ENCODE assay signal across 8 cellular contexts in genomic region chr17:27455914-27456680, GRCh38. TPM values are rescaled to one million over a fixed set of nuclear protein-coding genes. Genes with fewer than 3 reads are reported as not detected.
DNase-seq lines count a peak whose midpoint lies in the region; ATAC-seq and TF ChIP-seq lines count a peak whose summit lies in the region.

TSS of gene KSR1 (plus strand) at chr17:27456448. CDS start at chr17:27456644, 196 bp downstream.

- DNase-seq in GM06990 (ENCODE audit: extremely low read depth, insufficient read length) (peak; percentile 90), HCT116 (ENCODE audit: low read depth, low spot score) (peak; percentile 22), NCI-H1092 (lab: John Stamatoyannopoulos, UW) (peak; percentile 66), T-helper 17 cell (peak; percentile 71 to 85 (median 80)), amygdala (lab: John Stamatoyannopoulos, UW) (peak in 53 of 56 donors; percentile 43 to 83 (median 71)), right cardiac atrium (peak; percentile 82 to 93 (median 90)), putamen (ENCODE audit: low spot score) (peak; percentile 80), uterus (peak; percentile 76 to 80)

- H4K20me1 ChIP-seq in HCT116 (ENCODE audit: insufficient read depth): no peaks in the 10 kb centered on the region

- TF ChIP-seq RAD21 in HCT116 (IDR thresholded peaks at IDR 0.05; ENCODE audit: low read depth): peak; percentile 24; the same call in 1 of the 2 replicates

- H3K9me3 ChIP-seq in HCT116 (ENCODE audit: control insufficient read depth in 1 of 2, insufficient read depth in 1 of 2, low read depth in 1 of 2, low read length in 2 of 2) (no peaks in the 10 kb centered on the region), T-helper 17 cell (ENCODE audit: control insufficient read depth, low read length, poor library complexity, severe bottlenecking) (no peaks in the 10 kb centered on the region), right cardiac atrium (ENCODE audit: control insufficient read depth, low read length) (no peaks in the 10 kb centered on the region), uterus (no peaks in the 10 kb centered on the region)

- peak within 1 kb of the TSS; percentile 82 for H3K4me2 ChIP-seq in HCT116 (ENCODE audit: low read length)

- WGBS in right cardiac atrium: under 1% methylated on average over 86 of the region's 88 CpGs

- peaks cover 24% of the 10 kb centered on the region for H3K4me1 Mint-ChIP-seq in T-helper 17 cell

- H3K79me2 ChIP-seq in HCT116 (ENCODE audit: insufficient read depth, low read length): peaks cover 6% of the 10 kb centered on the region; the same call in 1 of the 2 replicates

- TF ChIP-seq POLR2A in HCT116 (IDR thresholded peaks at IDR 0.05; ENCODE audit: borderline replicate concordance, extremely low read depth, insufficient read depth, insufficient read length) (peak; percentile 58), uterus (IDR thresholded peaks at IDR 0.05) (peak; percentile 79 to 89)

- POLR2A ChIA-PET in HCT116 (lab: Charles Lee): interaction anchor here (1.2 to 1.5 kb wide), 3 partner anchors 9 to 161 kb away, joined by 3 to 4 read pairs (median 4); no protein-coding TSS in a partner anchor

- H3K36me3 ChIP-seq in GM06990 (ENCODE audit: control insufficient read depth, insufficient read depth, low read length): peaks cover 2% of the 10 kb centered on the region
- no peaks in the 10 kb centered on the region for H3K36me3 ChIP-seq in HCT116 (ENCODE audit: control insufficient read depth in 1 of 2, insufficient read depth in 2 of 2, low read length in 2 of 2)
- H3K36me3 ChIP-seq in uterus: no peaks in the 10 kb centered on the region

- TF ChIP-seq CTCF in GM06990 (IDR thresholded peaks at IDR 0.05; ENCODE audit: insufficient read depth, low read length, poor library complexity, severe bottlenecking) (peak; percentile 52), HCT116 (IDR thresholded peaks at IDR 0.05 in 2 of 3, conservative IDR thresholded peaks at IDR 0.05 in 1 of 3; ENCODE audit: borderline replicate concordance in 1 of 3, insufficient read depth in 1 of 3, low read depth in 2 of 3, low read length in 2 of 3) (peak; percentile 3 to 27 (median 9); a peak in 1 of 6 replicates), uterus (IDR thresholded peaks at IDR 0.05) (peak; percentile 46 to 63 (median 52))

- no TSS peak for BruUV-seq in HCT116 (replicated peaks; lab: Mats Ljungman, UMichigan)

- ATAC-seq in HCT116: peak; percentile 97
- ATAC-seq in T-helper 17 cell: peak; percentile 97
- ATAC-seq in right cardiac atrium: peak; percentile 94

- intact Hi-C loops in HCT116 (cut with micrococcal nuclease) (no loop called here), right cardiac atrium (cut with DNase I) (loop anchor here (5.0 to 10.0 kb wide), 4 partner anchors 101 to 211 kb away; no protein-coding TSS in a partner anchor), uterus (cut with DNase I; ENCODE audit: low total_unique reads) (no loop called here)

- peaks cover 17 to 26% of the 10 kb centered on the region in 2 experiments for H3K4me1 ChIP-seq in HCT116 (ENCODE audit: control insufficient read depth in 1 of 2, insufficient read depth in 2 of 2, low read length in 2 of 2)
- H3K4me1 ChIP-seq in right cardiac atrium (ENCODE audit: control insufficient read depth, insufficient read depth, low read length): peaks cover 5% of the 10 kb centered on the region
- H3K4me1 ChIP-seq in uterus: peaks cover 0 to 14% of the 10 kb centered on the region in 2 donors

- H3K4me3 ChIP-seq in GM06990 (replicated peaks; ENCODE audit: low read depth, low read length) (peak within 1 kb of the TSS; percentile 94), HCT116 (replicated peaks in 1 of 2; ENCODE audit: low read depth in 1 of 2, low read length in 2 of 2) (peak within 1 kb of the TSS; percentile 63 to 71), right cardiac atrium (ENCODE audit: low read length) (peak within 1 kb of the TSS; percentile 92), uterus (peak within 1 kb of the TSS; percentile 58 to 78)

- no peak within 1 kb of the TSS for H2AFZ ChIP-seq in HCT116 (ENCODE audit: low read depth, low read length, poor library complexity, severe bottlenecking)

- peak within 1 kb of the TSS; percentile 91 for H3K4me3 Mint-ChIP-seq in T-helper 17 cell

- RAD21 ChIA-PET in HCT116 (lab: Charles Lee; ENCODE audit: low non-redundant PET in 1 of 2, low total read pairs in 2 of 2, uncharacterized antibody in 2 of 2, unreplicated experiment in 2 of 2): interaction anchor here (0.7 to 1.3 kb wide), 2 partner anchors 111 to 123 kb away, joined by 3 to 4 read pairs; no protein-coding TSS in a partner anchor

- H3K9me2 ChIP-seq in HCT116 (ENCODE audit: insufficient read depth): no peaks in the 10 kb centered on the region

- peak within 1 kb of the TSS; percentile 36; the same call in 1 of the 2 replicates for H3K27ac ChIP-seq in HCT116 (ENCODE audit: low read depth, low read length)
- peak within 1 kb of the TSS; percentile 55 for H3K27ac ChIP-seq in right cardiac atrium (ENCODE audit: low read length)
- H3K27ac ChIP-seq in uterus: peak within 1 kb of the TSS; percentile 92 to 97

- peak within 1 kb of the TSS; percentile 58 for H3K9ac ChIP-seq in HCT116 (ENCODE audit: low read length)

- H3K27ac Mint-ChIP-seq in T-helper 17 cell: peak within 1 kb of the TSS; percentile 94

- H3K27me3 ChIP-seq in GM06990 (replicated peaks; ENCODE audit: control insufficient read depth, insufficient read depth, low read length) (no peaks in the 10 kb centered on the region), HCT116 (ENCODE audit: insufficient read depth, low read length) (no peaks in the 10 kb centered on the region), right cardiac atrium (ENCODE audit: control insufficient read depth, insufficient read depth) (no peaks in the 10 kb centered on the region), uterus (no peaks in the 10 kb centered on the region)

- H3K36me3 Mint-ChIP-seq in T-helper 17 cell (ENCODE audit: low read depth): no peaks in the 10 kb centered on the region

- CTCF ChIA-PET in HCT116 (lab: Charles Lee): interaction anchor here (1.0 to 1.2 kb wide), 4 partner anchors 26 to 144 kb away, joined by 3 to 10 read pairs (median 4); no protein-coding TSS in a partner anchor

- no peaks in the 10 kb centered on the region for H3K27me3 Mint-ChIP-seq in T-helper 17 cell

TF ChIP-seq in HCT116, 20 proteins besides CTCF, POLR2A, EP300 and RAD21:
- TF ChIP-seq EGR1 (IDR thresholded peaks at IDR 0.05; ENCODE audit: low read depth) (no peak), POLR2AphosphoS5 (IDR thresholded peaks at IDR 0.05; ENCODE audit: low read depth, low read length) (peak; percentile 71), TCF7L2 (IDR thresholded peaks at IDR 0.05; ENCODE audit: borderline replicate concordance, extremely low read depth, insufficient read depth, insufficient read length) (peak; percentile 59), ZNF274 (IDR thresholded peaks at IDR 0.05; ENCODE audit: low read depth, low read length) (no peak), EZH2 (IDR thresholded peaks at IDR 0.05) (no peak), ZFX (IDR thresholded peaks at IDR 0.05) (peak; percentile 38; the same call in 1 of the 2 replicates), YY1 (IDR thresholded peaks at IDR 0.05; ENCODE audit: extremely low read depth, insufficient replicate concordance, low read depth, low read length) (no peak), SIN3A (IDR thresholded peaks at IDR 0.05; ENCODE audit: low read depth) (no peak)

RNA-seq across cellular contexts. Expression of gene KSR1, which starts in this region (rescaled TPM):
- total RNA-seq in HCT116 (2021; ENCODE audit: unreplicated experiment): 16.5 TPM
- polyA plus RNA-seq in HCT116 (2012): 15.3 and 18.7 TPM in 2 replicates
- 10 to 100 TPM; 36.7 to 46.7 TPM for total RNA-seq in T-helper 17 cell
- total RNA-seq in right cardiac atrium: 10 to 100 TPM; 13.1 to 22.7 (median 14.1) TPM
- 8.7 TPM for polyA plus RNA-seq in right cardiac atrium
- total RNA-seq in uterus: 10 to 100 TPM; 17.7 to 77.0 (median 34.6) TPM

Comparison
In these comparisons a context has a peak if more than half of its experiments do, and no peak if none do; other contexts are left out.
1. Peak in every context shown above with its lines: DNase-seq, ATAC-seq, H3K4me3 ChIP-seq and H3K27ac ChIP-seq.
2. DNase-seq: peak in every context shown above with its lines; median percentile 90 in GM06990; 90 in right cardiac atrium; 80 in T-helper 17 cell; 80 in putamen; 78 in uterus; 71 in amygdala; 66 in NCI-H1092; 22 in HCT116.
3. H3K27ac ChIP-seq: peak in every context shown above with its lines; median percentile 94 in uterus; 55 in right cardiac atrium; 36 in HCT116.
4. intact Hi-C loops: an anchor here in right cardiac atrium (5.0 to 10.0 kb wide); none called in HCT116 and uterus.